In genomic region chr6:1735239-1735803, GRCh38 we compare ENCODE assay signal across 19 cellular contexts.
DNase-seq lines count a peak whose midpoint lies in the region; TF ChIP-seq lines count a peak whose summit lies in the region.
"Had no signal": no experiment of that assay in that cellular context is flagged by ENCODE, and none has a peak within 500 bp of the region (broad histone marks: within the 10 kb centered on the region; RNA-seq: fewer than 3 reads in every experiment).

No MANE protein-coding gene starts in this region.

- peaks cover 8% of the 10 kb centered on the region for H3K36me3 ChIP-seq in DOHH2 (ENCODE audit: control insufficient read depth, low read length)

- H3K4me3 ChIP-seq in DOHH2 (ENCODE audit: low read length) (peak overlapping the region; percentile 88; the same call in 1 of the 2 replicates), retinal pigment epithelial cell (ENCODE audit: low read length) (no peak overlapping the region)
- H3K4me3 ChIP-seq: A549 had no signal

- H3K79me2 ChIP-seq in DOHH2 (ENCODE audit: control insufficient read depth, low read length) = peaks cover 78% of the 10 kb centered on the region

- H4K20me1 ChIP-seq in DOHH2 (ENCODE audit: control insufficient read depth, insufficient read depth, low read depth, low read length) = 0 out of 2 replicates have a peak, but pooled peaks cover 3% of the 10 kb centered on the region

- H3K9me2 ChIP-seq in DOHH2 (replicated peaks; ENCODE audit: control insufficient read depth, low read length) = no peaks in the 10 kb centered on the region

- TF ChIP-seq CTCF in DOHH2 (IDR thresholded peaks at IDR 0.05; ENCODE audit: low read depth, low read length, poor library complexity, severe bottlenecking) (no peak), retinal pigment epithelial cell (conservative IDR thresholded peaks at IDR 0.05; ENCODE audit: low read depth, low read length) (no peak)

- H3K27ac ChIP-seq in DOHH2 (ENCODE audit: low read depth, low read length) = no peak overlapping the region
- H3K27ac ChIP-seq: A549, RWPE1 had no signal

- H3F3A ChIP-seq in DOHH2 (ENCODE audit: control insufficient read depth, insufficient read depth) = peaks cover 19% of the 10 kb centered on the region

- peaks cover 65% of the 10 kb centered on the region for H3K4me1 ChIP-seq in DOHH2 (ENCODE audit: control insufficient read depth, low read length)
- H3K4me1 ChIP-seq: A549 had no signal

- H3K4me2 ChIP-seq in DOHH2 (ENCODE audit: low read length) = peak overlapping the region; percentile 98
- H3K4me2 ChIP-seq: A549 had no signal

- H3K9me3 ChIP-seq in DOHH2 (ENCODE audit: control insufficient read depth, insufficient read depth, low read length) = no peaks in the 10 kb centered on the region
- H3K9me3 ChIP-seq: A549 had no signal

- peak; percentile 31 for DNase-seq in NCI-H226
- DNase-seq in kidney glomerular epithelial cell (lab: John Stamatoyannopoulos, UW) = peak; percentile 81
- peak; percentile 17 for DNase-seq in retinal pigment epithelial cell (ENCODE audit: low read depth)
- DNase-seq in T-helper 1 cell = no peak
- DNase-seq in NOMO-1 treated with DMSO at 0.1 percent for 48 hours (lab: John Stamatoyannopoulos, UW; ENCODE audit: unreplicated experiment) = no peak
- no peak for DNase-seq in NCI-H345 (lab: John Stamatoyannopoulos, UW)
- DNase-seq: C1 segment of cervical spinal cord; DMS 273 treated with DMSO at 0.1 percent for 48 hours; H7; KBM-7; NCI-H1048; NCI-H1436 treated with DMSO at 0.1 percent for 48 hours; NCI-H2081 treated with DMSO at 0.1 percent for 48 hours; NCI-H526; NK-92 treated with Interleukin-12 subunit alpha and Interleukin-12 subunit beta, amount 100 ng/mL, for 24 hours; PC-3 had no signal

- H3K27me3 ChIP-seq in DOHH2 (ENCODE audit: control insufficient read depth, low read length) = no peaks in the 10 kb centered on the region

Comparison
In these comparisons a context has a peak if more than half of its experiments do, and no peak if none do; other contexts are left out.
1. DNase-seq: peak in NCI-H226 (single experiment), kidney glomerular epithelial cell (single experiment) and retinal pigment epithelial cell (single experiment); none in T-helper 1 cell (0 of 5), NOMO-1 treated with DMSO at 0.1 percent for 48 hours (single experiment) and NCI-H345 (single experiment).